ENCODE assay signal across 15 cellular contexts in genomic region chr14:56304456-56304855, GRCh38.
DNase-seq lines count a peak whose midpoint lies in the region; ATAC-seq and TF ChIP-seq lines count a peak whose summit lies in the region.
"Had no signal": no experiment of that assay in that cellular context is flagged by ENCODE, and none has a peak within 500 bp of the region (broad histone marks: within the 10 kb centered on the region; RNA-seq: fewer than 3 reads in every experiment).

No MANE protein-coding gene starts in this region.

- peak overlapping the region; percentile 38; the same call in 1 of the 2 replicates for H2AK5ac ChIP-seq in IMR-90 (ENCODE audit: low read depth, low read length)

- intact Hi-C loops in IMR-90 (cut with micrococcal nuclease) = no loop called here
- intact Hi-C loops in uterus (cut with DNase I; ENCODE audit: low total_unique reads) = no loop called here

- H3K9me1 ChIP-seq in IMR-90 (ENCODE audit: insufficient read depth, low read length) = no peaks in the 10 kb centered on the region

- H3K4me3 ChIP-seq in AG10803 (ENCODE audit: low read length) (no peak overlapping the region), IMR-90 (ENCODE audit: insufficient read depth, low read depth, low read length) (no peak overlapping the region), uterus (no peak overlapping the region)
- H3K4me3 ChIP-seq: A549, BLaER1, K562 had no signal

- no peak overlapping the region for H2BK120ac ChIP-seq in IMR-90 (ENCODE audit: low read depth, low read length)

- H3K4ac ChIP-seq in IMR-90 (ENCODE audit: low read depth, low read length) = no peak overlapping the region; the same call in 1 of the 2 replicates

- no peak overlapping the region for H2BK15ac ChIP-seq in IMR-90 (ENCODE audit: low read depth, low read length)

- TF ChIP-seq CTCF in AG10803 (conservative IDR thresholded peaks at IDR 0.05; ENCODE audit: low read length) (no peak), IMR-90 (conservative IDR thresholded peaks at IDR 0.05; ENCODE audit: low read depth, low read length) (no peak), uterus (IDR thresholded peaks at IDR 0.05) (no peak), GM10266 (IDR thresholded peaks at IDR 0.05; ENCODE audit: control insufficient read depth, insufficient read depth, low read depth, missing control alignments) (no peak)

- no peak overlapping the region for H4K5ac ChIP-seq in IMR-90 (ENCODE audit: low read depth, low read length)

- H3K14ac ChIP-seq in IMR-90 (replicated peaks; ENCODE audit: low read depth, low read length) = 0 out of 2 replicates have a peak overlapping the region, but pooled peaks have one; percentile 11

- no peak overlapping the region for H4K8ac ChIP-seq in IMR-90 (ENCODE audit: low read depth in 2 of 2, low read length in 2 of 2)

- CTCF ChIA-PET in IMR-90 (lab: Yijun Ruan, JAX) = no interaction called here

- POLR2A ChIA-PET in IMR-90 (lab: Charles Lee; ENCODE audit: unreplicated experiment) = no interaction called here

- no peaks in the 10 kb centered on the region for H4K20me1 ChIP-seq in IMR-90 (ENCODE audit: insufficient read depth, low read length)
- H4K20me1 ChIP-seq: BLaER1 had no signal

- dilution Hi-C loops in IMR-90 (cut with HindIII; ENCODE audit: low sequenced_read_pairs, unreplicated experiment) = no loop called here

- no peak overlapping the region for H3K56ac ChIP-seq in IMR-90 (ENCODE audit: extremely low read depth, insufficient read depth, low read length)

- H3K23ac ChIP-seq in IMR-90 (ENCODE audit: low read depth, low read length) = no peak overlapping the region

- H3K9ac ChIP-seq in IMR-90 (ENCODE audit: low read depth, low read length) = no peak overlapping the region
- H3K9ac ChIP-seq: BLaER1 had no signal

- WGBS in IMR-90 (ENCODE audit: extremely low coverage in 2 of 2, insufficient read length in 1 of 2), 2 experiments = no CpG with 5 or more reads among the region's 4 CpGs

- H2BK5ac ChIP-seq in IMR-90 (ENCODE audit: low read depth, low read length, poor library complexity, severe bottlenecking) = no peak overlapping the region

- no peak overlapping the region for H3K18ac ChIP-seq in IMR-90 (ENCODE audit: low read depth, low read length)

- H3K27me3 ChIP-seq in IMR-90 (ENCODE audit: control insufficient read depth, insufficient read depth, low read length) = no peaks in the 10 kb centered on the region
- H3K27me3 ChIP-seq in uterus = no peaks in the 10 kb centered on the region
- H3K27me3 ChIP-seq: BLaER1 had no signal

- DNase-seq in AG10803 (ENCODE audit: low read depth) (peak; percentile 29), IMR-90 (no peak), astrocyte of the hippocampus (ENCODE audit: low read depth, low spot score) (peak; percentile 85), myocyte (ENCODE audit: low read depth) (peak; percentile 51), uterus (no peak), GM10266 (ENCODE audit: extremely low spot score) (no peak), GM19240 (ENCODE audit: insufficient read length, low spot score) (no peak)
- DNase-seq: CD4-positive, alpha-beta memory T cell; DMS79 treated with DMSO at 0.1 percent for 48 hours; H9 had no signal

- ATAC-seq in IMR-90 (ENCODE audit: low read depth) (no peak), HG02981 (IDR thresholded peaks at IDR 0.05; ENCODE audit: unreplicated experiment) (no peak)
- ATAC-seq: A549, K562 had no signal

- no peak overlapping the region for H2AFZ ChIP-seq in IMR-90 (replicated peaks; ENCODE audit: low read length, poor library complexity)

- no TSS peak for BruUV-seq in IMR-90 (replicated peaks; lab: Mats Ljungman, UMichigan)

- H3K9me3 ChIP-seq in IMR-90 (ENCODE audit: control insufficient read depth, insufficient read depth, low read length) (no peaks in the 10 kb centered on the region), uterus (no peaks in the 10 kb centered on the region)
- H3K9me3 ChIP-seq: A549, BLaER1 had no signal

- H2BK20ac ChIP-seq in IMR-90 (ENCODE audit: low read depth, low read length) = no peak overlapping the region

- H3K36me3 ChIP-seq in IMR-90 (ENCODE audit: control insufficient read depth, insufficient read depth, low read length) (no peaks in the 10 kb centered on the region), uterus (no peaks in the 10 kb centered on the region)

- H3K4me2 ChIP-seq in IMR-90 (ENCODE audit: low read depth, low read length) = no peak overlapping the region
- H3K4me2 ChIP-seq: A549, BLaER1 had no signal

- no peak overlapping the region for H4K91ac ChIP-seq in IMR-90 (ENCODE audit: insufficient read depth, low read depth, low read length)

- no peaks in the 10 kb centered on the region for H3K4me1 ChIP-seq in IMR-90 (ENCODE audit: control insufficient read depth, insufficient read depth, low read length)
- H3K4me1 ChIP-seq in uterus = no peaks in the 10 kb centered on the region
- H3K4me1 ChIP-seq: A549, BLaER1 had no signal

- TF ChIP-seq RAD21 in IMR-90 (IDR thresholded peaks at IDR 0.05; ENCODE audit: low read length) = no peak

- H3K79me1 ChIP-seq in IMR-90 (ENCODE audit: low read depth in 1 of 2, low read length in 2 of 2) = no peaks in the 10 kb centered on the region

- no peak overlapping the region for H2AK9ac ChIP-seq in IMR-90 (replicated peaks; ENCODE audit: low read depth, low read length, poor library complexity)

- no peak overlapping the region for H3K27ac ChIP-seq in IMR-90 (ENCODE audit: insufficient read depth, low read length)
- H3K27ac ChIP-seq in uterus = no peak overlapping the region
- H3K27ac ChIP-seq: 22Rv1, A549, BLaER1 had no signal

- in situ Hi-C loops in IMR-90 (cut with MboI; ENCODE audit: low sequenced_read_pairs) = no loop called here

- TF ChIP-seq POLR2A in IMR-90 (IDR thresholded peaks at IDR 0.05; ENCODE audit: low read depth, low read length) (no peak), uterus (IDR thresholded peaks at IDR 0.05) (no peak)

TF ChIP-seq in IMR-90, 13 proteins besides CTCF, POLR2A, EP300 and RAD21:
- TF ChIP-seq MXI1 (IDR thresholded peaks at IDR 0.05; ENCODE audit: borderline replicate concordance, low read depth, low read length) (no peak), ELK1 (IDR thresholded peaks at IDR 0.05; ENCODE audit: borderline replicate concordance, low read depth, low read length) (no peak), BHLHE40 (IDR thresholded peaks at IDR 0.05; ENCODE audit: low read depth, low read length) (no peak), MAZ (IDR thresholded peaks at IDR 0.05; ENCODE audit: borderline replicate concordance, low read depth, low read length) (no peak), CHD1 (IDR thresholded peaks at IDR 0.05; ENCODE audit: low read depth, low read length) (no peak), CEBPB (IDR thresholded peaks at IDR 0.05; ENCODE audit: low read depth, low read length) (no peak), RCOR1 (IDR thresholded peaks at IDR 0.05; ENCODE audit: insufficient replicate concordance, low read length) (no peak), USF2 (IDR thresholded peaks at IDR 0.05; ENCODE audit: low read depth, low read length) (no peak), SMC3 (IDR thresholded peaks at IDR 0.05; ENCODE audit: low read depth, low read length) (no peak), MAFK (IDR thresholded peaks at IDR 0.05; ENCODE audit: low read depth, low read length) (no peak), NFE2L2 (IDR thresholded peaks at IDR 0.05; ENCODE audit: low read depth, low read length) (no peak), FOS (IDR thresholded peaks at IDR 0.05; ENCODE audit: low read depth, low read length) (no peak), RFX5 (IDR thresholded peaks at IDR 0.05; ENCODE audit: low read depth, low read length) (no peak)

Comparison
In these comparisons a context has a peak if more than half of its experiments do, and no peak if none do; other contexts are left out.
1. DNase-seq: peak in AG10803 (single experiment), astrocyte of the hippocampus (single experiment) and myocyte (single experiment); none in IMR-90 (single experiment), uterus (0 of 2), GM10266 (single experiment) and GM19240 (single experiment).